Comparison of ENCODE assay signal across 24 cellular contexts in the genomic region with DNA sequence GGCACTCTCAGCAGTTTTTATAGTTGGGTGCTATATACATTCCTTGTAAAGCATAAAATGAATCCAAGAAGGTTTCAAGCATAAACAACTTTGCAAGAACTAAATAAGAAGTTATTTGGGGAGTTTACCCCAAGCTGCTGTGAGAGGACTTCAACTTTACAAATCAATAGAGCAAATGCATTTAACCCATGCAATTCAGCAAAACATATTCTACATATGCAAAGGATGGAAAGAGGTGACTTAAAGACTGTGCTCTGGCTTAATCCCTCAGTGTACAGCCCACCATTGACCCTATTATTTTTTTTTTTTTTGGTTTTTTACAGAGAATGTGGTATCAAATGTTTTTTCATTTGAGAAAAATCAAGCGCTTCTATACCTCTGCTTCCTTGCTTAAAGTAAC.
"Had no signal": no experiment of that assay in that cellular context is flagged by ENCODE, and none has a peak within 500 bp of the region (broad histone marks: within the 10 kb centered on the region; RNA-seq: fewer than 3 reads in every experiment).

No MANE protein-coding gene starts in this region.

- H3K4me1 ChIP-seq: esophagus muscularis mucosa, foreskin keratinocyte, gastroesophageal sphincter, heart left ventricle, left lung, lower lobe of right lung had no signal

- H3K36me3 ChIP-seq: esophagus muscularis mucosa, gastroesophageal sphincter, heart left ventricle, left lung, lower lobe of right lung had no signal

- ATAC-seq: foreskin keratinocyte; gastroesophageal sphincter; heart left ventricle; left cardiac atrium; left lung; left ventricle myocardium superior; lower lobe of right lung; mucosa of descending colon; naive thymus-derived CD8-positive, alpha-beta T cell had no signal

- H3K27ac ChIP-seq: coronary artery, dorsolateral prefrontal cortex, esophagus muscularis mucosa, foreskin keratinocyte, gastroesophageal sphincter, heart left ventricle, hepatocyte, left lung, lower lobe of right lung had no signal

- H3K4me3 Mint-ChIP-seq: mesothelial cell of epicardium; naive B cell; naive thymus-derived CD8-positive, alpha-beta T cell had no signal

- H3K36me3 Mint-ChIP-seq: mesothelial cell of epicardium; naive thymus-derived CD8-positive, alpha-beta T cell had no signal

- H3K4me3 ChIP-seq: coronary artery, dorsolateral prefrontal cortex, esophagus muscularis mucosa, gastroesophageal sphincter, heart left ventricle, hepatocyte, left lung, lower lobe of right lung, mucosa of descending colon had no signal

- H3K27ac Mint-ChIP-seq: mesothelial cell of epicardium; naive B cell; naive thymus-derived CD8-positive, alpha-beta T cell had no signal

- H3K4me1 Mint-ChIP-seq: mesothelial cell of epicardium; naive thymus-derived CD8-positive, alpha-beta T cell had no signal

- H3K27me3 ChIP-seq: dorsolateral prefrontal cortex, esophagus muscularis mucosa, foreskin keratinocyte, gastroesophageal sphincter, heart left ventricle, hepatocyte, left lung had no signal

- H3K27me3 Mint-ChIP-seq: naive B cell; naive thymus-derived CD8-positive, alpha-beta T cell had no signal

- H3K79me2 ChIP-seq: hepatocyte had no signal

- H3K4me2 ChIP-seq: hepatocyte had no signal

- DNase-seq: dermis blood vessel endothelial cell; dorsolateral prefrontal cortex; effector CD4-positive, alpha-beta T cell; effector memory CD4-positive, alpha-beta T cell; foreskin keratinocyte; heart left ventricle; hypothalamus; left cardiac atrium; left lung; left ventricle myocardium superior; lower lobe of right lung; mesenchymal stem cell; mucosa of descending colon; naive B cell; naive thymus-derived CD8-positive, alpha-beta T cell had no signal

- FAIRE-seq: endothelial cell of umbilical vein, frontal cortex, islet of Langerhans, keratinocyte had no signal

- H2AFZ ChIP-seq: hepatocyte had no signal

- H3K9me3 ChIP-seq: esophagus muscularis mucosa, gastroesophageal sphincter, left lung, lower lobe of right lung, mucosa of descending colon had no signal
